22 cellular contexts compared by ENCODE assay signal in the genomic region with DNA sequence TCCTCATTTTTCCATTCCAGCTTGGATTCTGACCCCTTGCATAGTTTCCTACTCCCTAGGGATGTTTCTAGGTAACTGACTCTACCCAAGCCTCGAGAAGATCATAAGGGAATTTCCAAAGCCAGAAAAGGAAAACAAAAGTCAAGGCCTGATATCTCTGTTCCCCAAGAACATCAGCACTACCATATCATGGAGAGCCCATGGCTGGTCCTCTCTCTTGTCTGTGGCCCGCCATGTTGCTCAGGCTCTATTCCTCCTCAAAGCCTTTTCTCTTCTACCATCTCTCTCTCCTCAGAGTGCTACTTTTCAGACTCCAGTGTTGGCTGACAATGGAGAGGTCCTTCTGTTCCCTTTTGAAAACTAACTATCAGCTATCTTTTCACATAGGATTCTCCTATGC.
DNase-seq lines count a peak whose midpoint lies in the region; ATAC-seq, FAIRE-seq and TF ChIP-seq lines count a peak whose summit lies in the region.
"Had no signal": no experiment of that assay in that cellular context is flagged by ENCODE, and none has a peak within 500 bp of the region (broad histone marks: within the 10 kb centered on the region; RNA-seq: fewer than 3 reads in every experiment).

No MANE protein-coding gene starts in this region.

- TF ChIP-seq CTCF in endodermal cell (conservative IDR thresholded peaks at IDR 0.05) (no peak), kidney (IDR thresholded peaks at IDR 0.05; ENCODE audit: borderline replicate concordance, extremely low read depth, insufficient read depth) (no peak)

- peaks cover 8% of the 10 kb centered on the region for H3K9me3 Mint-ChIP-seq in activated T-helper 1 cell treated with anti-CD3 and anti-CD28 coated beads, Interleukin-12 subunit alpha, Interleukin-12 subunit beta, Interleukin-2, Interleukin-4 antibody, amounts not matched to agents 30 ng/mL and 10 ng/mL and 1 ng/mL, durations not matched to agents 14 hours and 24 hours and 36 hours
- no peaks in the 10 kb centered on the region for H3K9me3 Mint-ChIP-seq in endodermal cell
- H3K9me3 Mint-ChIP-seq: CD4-positive, alpha-beta T cell; CD8-positive, alpha-beta T cell had no signal

- H3K4me2 ChIP-seq in BLaER1 treated with 17β-estradiol and CSF1 and Interleukin-3, amounts not matched to agents 10 nM and 100 nM = peak overlapping the region in 6 of 11 experiments; percentile 22 to 80 (median 52); a peak in 12 of 22 replicates
- H3K4me2 ChIP-seq: A549 had no signal

- peaks cover 11% of the 10 kb centered on the region for H3K4me1 Mint-ChIP-seq in activated T-helper 1 cell treated with anti-CD3 and anti-CD28 coated beads, Interleukin-12 subunit alpha, Interleukin-12 subunit beta, Interleukin-2, Interleukin-4 antibody, amounts not matched to agents 30 ng/mL and 10 ng/mL and 1 ng/mL, durations not matched to agents 14 hours and 24 hours and 36 hours (ENCODE audit: low read depth)
- peaks cover 1% of the 10 kb centered on the region for H3K4me1 Mint-ChIP-seq in endodermal cell

- H3K27ac Mint-ChIP-seq in activated T-helper 1 cell treated with anti-CD3 and anti-CD28 coated beads, Interleukin-12 subunit alpha, Interleukin-12 subunit beta, Interleukin-2, Interleukin-4 antibody, amounts not matched to agents 30 ng/mL and 10 ng/mL and 1 ng/mL, durations not matched to agents 14 hours and 24 hours and 36 hours = no peak overlapping the region
- no peak overlapping the region for H3K27ac Mint-ChIP-seq in endodermal cell
- H3K27ac Mint-ChIP-seq: B cell; CD4-positive, alpha-beta T cell; CD8-positive, alpha-beta T cell had no signal

- intact Hi-C loops in activated T-helper 1 cell treated with anti-CD3 and anti-CD28 coated beads, Interleukin-12 subunit alpha, Interleukin-12 subunit beta, Interleukin-2, Interleukin-4 antibody, amounts not matched to agents 30 ng/mL and 10 ng/mL and 1 ng/mL, durations not matched to agents 14 hours and 24 hours and 36 hours (cut with micrococcal nuclease) = no loop called here
- intact Hi-C loops in kidney (cut with DNase I) = no loop called here

- WGBS in endodermal cell (ENCODE audit: insufficient coverage in 1 of 2, insufficient read length in 1 of 2), 2 experiments = 94 to 100% methylated on average over 2 of the region's 2 CpGs

- H3K4me3 ChIP-seq in BLaER1 treated with 17β-estradiol and CSF1 and Interleukin-3, amounts not matched to agents 10 nM and 100 nM = no peak overlapping the region
- H3K4me3 ChIP-seq in endodermal cell (ENCODE audit: low read length) = no peak overlapping the region
- H3K4me3 ChIP-seq in kidney (ENCODE audit: low read length in 2 of 2) = no peak overlapping the region
- H3K4me3 ChIP-seq: A549 had no signal

- H3K36me3 Mint-ChIP-seq in activated T-helper 1 cell treated with anti-CD3 and anti-CD28 coated beads, Interleukin-12 subunit alpha, Interleukin-12 subunit beta, Interleukin-2, Interleukin-4 antibody, amounts not matched to agents 30 ng/mL and 10 ng/mL and 1 ng/mL, durations not matched to agents 14 hours and 24 hours and 36 hours (ENCODE audit: low read depth) = peaks cover 4% of the 10 kb centered on the region
- no peaks in the 10 kb centered on the region for H3K36me3 Mint-ChIP-seq in endodermal cell (ENCODE audit: low read depth)
- H3K36me3 Mint-ChIP-seq: CD8-positive, alpha-beta T cell had no signal

- H3K36me3 ChIP-seq in BLaER1 treated with 17β-estradiol and CSF1 and Interleukin-3, amounts not matched to agents 10 nM and 100 nM = no peaks in the 10 kb centered on the region
- no peaks in the 10 kb centered on the region for H3K36me3 ChIP-seq in endodermal cell (ENCODE audit: control insufficient read depth, insufficient read depth, low read length)
- H3K36me3 ChIP-seq in kidney (ENCODE audit: control insufficient read depth in 1 of 2, insufficient read depth in 2 of 2, low read length in 2 of 2) = no peaks in the 10 kb centered on the region

- peak overlapping the region; percentile 1 for H3K4me3 Mint-ChIP-seq in activated T-helper 1 cell treated with anti-CD3 and anti-CD28 coated beads, Interleukin-12 subunit alpha, Interleukin-12 subunit beta, Interleukin-2, Interleukin-4 antibody, amounts not matched to agents 30 ng/mL and 10 ng/mL and 1 ng/mL, durations not matched to agents 14 hours and 24 hours and 36 hours
- no peak overlapping the region for H3K4me3 Mint-ChIP-seq in endodermal cell
- H3K4me3 Mint-ChIP-seq: B cell; CD4-positive, alpha-beta T cell; CD8-positive, alpha-beta T cell had no signal

- no peaks in the 10 kb centered on the region for H3K27me3 Mint-ChIP-seq in activated T-helper 1 cell treated with anti-CD3 and anti-CD28 coated beads, Interleukin-12 subunit alpha, Interleukin-12 subunit beta, Interleukin-2, Interleukin-4 antibody, amounts not matched to agents 30 ng/mL and 10 ng/mL and 1 ng/mL, durations not matched to agents 14 hours and 24 hours and 36 hours (ENCODE audit: insufficient read depth)
- H3K27me3 Mint-ChIP-seq in endodermal cell (ENCODE audit: insufficient read depth) = no peaks in the 10 kb centered on the region
- H3K27me3 Mint-ChIP-seq: CD4-positive, alpha-beta T cell had no signal

- no peak for FAIRE-seq in kidney (lab: Jason Lieb, UNC)
- FAIRE-seq: A549, D721Med, GM12891, GM19239 had no signal

- no peaks in the 10 kb centered on the region for H4K20me1 ChIP-seq in BLaER1 treated with 17β-estradiol and CSF1 and Interleukin-3, amounts not matched to agents 10 nM and 100 nM

- ATAC-seq in GM19463 (IDR thresholded peaks at IDR 0.05; ENCODE audit: unreplicated experiment) = peak; percentile 50
- ATAC-seq: A549; CD8-positive, alpha-beta T cell had no signal

- H3K9me3 ChIP-seq in BLaER1 treated with 17β-estradiol and CSF1 and Interleukin-3, amounts not matched to agents 10 nM and 100 nM (replicated peaks in 1 of 11) = no peaks in the 10 kb centered on the region
- H3K9me3 ChIP-seq in endodermal cell (ENCODE audit: control insufficient read depth, low read length) = no peaks in the 10 kb centered on the region
- H3K9me3 ChIP-seq in kidney (ENCODE audit: control insufficient read depth in 1 of 2, low read length in 2 of 2) = no peaks in the 10 kb centered on the region
- H3K9me3 ChIP-seq: A549, Caco-2 had no signal

- DNase-seq in activated T-helper 1 cell treated with anti-CD3 and anti-CD28 coated beads, Interleukin-12 subunit alpha, Interleukin-12 subunit beta, Interleukin-2, Interleukin-4 antibody, amounts not matched to agents 30 ng/mL and 10 ng/mL and 1 ng/mL, durations not matched to agents 14 hours and 24 hours and 36 hours (ENCODE audit: low spot score) = no peak
- DNase-seq in endodermal cell (peak; percentile 10), DMS114 treated with DMSO at 0.1 percent for 48 hours (lab: John Stamatoyannopoulos, UW; ENCODE audit: unreplicated experiment) (no peak), SKM-1 (lab: John Stamatoyannopoulos, UW; ENCODE audit: unreplicated experiment) (no peak), kidney (no peak)
- DNase-seq: C1 segment of cervical spinal cord; Caco-2; Calu3; CD4-positive, alpha-beta T cell; CD8-positive, alpha-beta T cell; DMS153; DMS53; DMS79; DND-41; GDM1 had no signal

- peaks cover 0 to 44% (median 12%) of the 10 kb centered on the region in 10 experiments; a peak in 13 of 20 replicates for H3K4me1 ChIP-seq in BLaER1 treated with 17β-estradiol and CSF1 and Interleukin-3, amounts not matched to agents 10 nM and 100 nM
- H3K4me1 ChIP-seq in endodermal cell (ENCODE audit: control insufficient read depth, insufficient read depth, low read length) (peaks cover 3% of the 10 kb centered on the region), kidney (ENCODE audit: control insufficient read depth in 1 of 2, insufficient read depth in 1 of 2, low read depth in 1 of 2, low read length in 2 of 2) (no peaks in the 10 kb centered on the region)

- H3K9ac ChIP-seq in BLaER1 treated with 17β-estradiol and CSF1 and Interleukin-3, amounts not matched to agents 10 nM and 100 nM = 0 out of 22 replicates have a peak overlapping the region, but pooled peaks of 1 of the 11 experiments have one; percentile 15
- H3K9ac ChIP-seq in endodermal cell (ENCODE audit: extremely low read depth, low read length, poor library complexity, severe bottlenecking) = no peak overlapping the region
- no peak overlapping the region for H3K9ac ChIP-seq in kidney (ENCODE audit: low read length in 2 of 2)

- peaks cover 0 to 3% (median 0%) of the 10 kb centered on the region in 11 experiments; a peak in 1 of 22 replicates for H3K27me3 ChIP-seq in BLaER1 treated with 17β-estradiol and CSF1 and Interleukin-3, amounts not matched to agents 10 nM and 100 nM
- H3K27me3 ChIP-seq in endodermal cell (ENCODE audit: control insufficient read depth, insufficient read depth, low read length, poor library complexity, severe bottlenecking) = no peaks in the 10 kb centered on the region

- peak overlapping the region in 2 of 11 experiments; percentile 34 to 35; a peak in 4 of 22 replicates for H3K27ac ChIP-seq in BLaER1 treated with 17β-estradiol and CSF1 and Interleukin-3, amounts not matched to agents 10 nM and 100 nM
- H3K27ac ChIP-seq in endodermal cell (ENCODE audit: low read depth, low read length) (no peak overlapping the region), kidney (ENCODE audit: low read depth in 2 of 2, low read length in 2 of 2) (no peak overlapping the region)
- H3K27ac ChIP-seq: A549 had no signal
